Comparison of ENCODE assay signal across 8 cellular contexts in the genomic region with DNA sequence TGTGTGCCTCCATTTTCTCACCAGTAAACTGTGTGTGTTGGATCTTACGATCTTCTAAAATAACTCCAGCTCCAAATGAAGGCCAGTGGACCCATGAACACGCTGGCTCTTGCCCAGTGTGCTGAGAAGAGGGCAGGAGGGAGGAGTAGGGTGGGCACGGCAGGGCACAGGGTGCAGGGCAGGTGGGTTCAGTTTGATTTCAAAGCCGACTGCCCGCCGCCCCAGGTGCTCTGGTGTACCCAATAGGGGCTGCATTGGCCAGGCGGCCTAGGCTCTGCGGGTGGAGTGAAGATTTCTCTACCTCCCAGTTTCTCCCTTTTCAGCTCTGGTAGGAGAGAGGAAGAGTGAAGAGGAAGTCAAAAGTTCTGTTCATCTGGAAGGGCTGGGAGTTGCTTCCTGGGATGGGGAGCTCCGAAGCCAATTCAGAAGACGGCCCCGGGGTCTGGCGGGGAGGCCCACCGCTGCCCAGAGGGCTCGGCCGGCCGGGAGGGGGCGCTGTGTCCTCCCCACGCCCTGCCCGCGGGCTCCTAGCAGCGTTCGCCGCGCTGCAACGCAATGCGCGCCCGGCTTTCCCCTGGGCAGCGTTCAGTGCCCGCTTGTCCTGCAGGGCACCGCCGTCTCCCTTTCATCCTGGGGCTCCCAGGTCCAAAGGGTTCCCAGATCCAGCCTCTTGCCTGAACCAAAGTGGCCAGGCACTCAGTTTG. TPM values are rescaled to one million over a fixed set of nuclear protein-coding genes. Genes with fewer than 3 reads are reported as not detected.
DNase-seq lines count a peak whose midpoint lies in the region; ATAC-seq, FAIRE-seq and TF ChIP-seq lines count a peak whose summit lies in the region.

No MANE protein-coding gene starts in this region.

- no peak overlapping the region for H2AFZ ChIP-seq in hepatocyte

- H3K36me3 ChIP-seq in hepatocyte (replicated peaks; ENCODE audit: insufficient read depth, low read depth) (no peaks in the 10 kb centered on the region), skeletal muscle tissue (ENCODE audit: control insufficient read depth in 3 of 3, insufficient read depth in 3 of 3, low read length in 3 of 3) (no peaks in the 10 kb centered on the region)

- H3K9me2 ChIP-seq in hepatocyte (replicated peaks; ENCODE audit: insufficient read depth): no peaks in the 10 kb centered on the region

- H3K27ac ChIP-seq in hepatocyte: no peak overlapping the region
- H3K27ac ChIP-seq in skeletal muscle tissue (ENCODE audit: low read depth, low read length): no peak overlapping the region

- peak overlapping the region; percentile 98 for H3K4me2 ChIP-seq in hepatocyte

- TF ChIP-seq CTCF in D721Med (IDR thresholded peaks at IDR 0.05; ENCODE audit: insufficient read depth, missing control alignments) (peak; percentile 78), hepatocyte (IDR thresholded peaks at IDR 0.05; ENCODE audit: poor library complexity) (peak; percentile 55)

- ATAC-seq in HG02970 (IDR thresholded peaks at IDR 0.05; ENCODE audit: low FRiP score, unreplicated experiment): no peak

- peak; percentile 66 for DNase-seq in D721Med (ENCODE audit: insufficient read length, low spot score)
- peak; percentile 60 for DNase-seq in NCI-H1105 (lab: John Stamatoyannopoulos, UW)
- peak; percentile 68 to 72 for DNase-seq in activated T-cell treated with anti-CD3 and anti-CD28 coated beads, Interleukin-2, amount 50 U/mL, for 48 hours
- DNase-seq in hepatocyte (ENCODE audit: low spot score): peak; percentile 57
- DNase-seq in GF-D8 (lab: John Stamatoyannopoulos, UW): no peak
- DNase-seq in mesenteric fat pad (ENCODE audit: low spot score): no peak

- no peaks in the 10 kb centered on the region for H4K20me1 ChIP-seq in hepatocyte (ENCODE audit: insufficient read depth, poor library complexity, severe bottlenecking)

- H3K9ac ChIP-seq in skeletal muscle tissue (ENCODE audit: low read depth in 1 of 3, low read length in 3 of 3): no peak overlapping the region

- H3K79me2 ChIP-seq in hepatocyte: no peaks in the 10 kb centered on the region

- peaks cover 78% of the 10 kb centered on the region for H3K27me3 ChIP-seq in hepatocyte
- H3K27me3 ChIP-seq in skeletal muscle tissue (ENCODE audit: control insufficient read depth in 3 of 3, insufficient read depth in 3 of 3, low read length in 3 of 3): peaks cover 28 to 60% (median 48%) of the 10 kb centered on the region in 3 donors

- FAIRE-seq in D721Med (lab: Jason Lieb, UNC): no peak

- H3K9me3 ChIP-seq in hepatocyte (ENCODE audit: low read depth) (no peaks in the 10 kb centered on the region), skeletal muscle tissue (ENCODE audit: control insufficient read depth in 3 of 3, low read length in 3 of 3) (no peaks in the 10 kb centered on the region)

- peaks cover 15% of the 10 kb centered on the region for H3K4me1 ChIP-seq in hepatocyte (ENCODE audit: insufficient read depth)
- H3K4me1 ChIP-seq in skeletal muscle tissue (ENCODE audit: control insufficient read depth in 3 of 3, insufficient read depth in 3 of 3, low read length in 3 of 3): peaks cover 15 to 27% (median 17%) of the 10 kb centered on the region in 3 donors

- WGBS in hepatocyte (ENCODE audit: low lambda C conversion rate, missing lambda C conversion rate): 23% methylated on average over 32 of the region's 32 CpGs

- H3K4me3 ChIP-seq in hepatocyte: peak overlapping the region; percentile 55
- peak overlapping the region; percentile 30 to 60 (median 46) for H3K4me3 ChIP-seq in skeletal muscle tissue (ENCODE audit: low read length in 3 of 3)

RNA-seq across cellular contexts. Expression of a gene that starts 1.1 kb away (rescaled TPM):
- total RNA-seq in hepatocyte (not detected in 2 replicates), skeletal muscle tissue (0.52 TPM), mesenteric fat pad (not detected)
- not detected in 2 replicates for polyA plus RNA-seq in hepatocyte

Comparison
In these comparisons a context has a peak if more than half of its experiments do, and no peak if none do; other contexts are left out.
1. DNase-seq: peak in D721Med (single experiment), NCI-H1105 (single experiment), activated T-cell treated with anti-CD3 and anti-CD28 coated beads, Interleukin-2, amount 50 U/mL, for 48 hours (2 of 2) and hepatocyte (single experiment); none in GF-D8 (single experiment) and mesenteric fat pad (single experiment).